34 cellular contexts compared by ENCODE assay signal in genomic region chr12:82857276-82857675, GRCh38.
DNase-seq lines count a peak whose midpoint lies in the region; ATAC-seq and TF ChIP-seq lines count a peak whose summit lies in the region.
"Had no signal": no experiment of that assay in that cellular context is flagged by ENCODE, and none has a peak within 500 bp of the region (broad histone marks: within the 10 kb centered on the region; RNA-seq: fewer than 3 reads in every experiment).

No MANE protein-coding gene starts in this region.

- H3K27me3 ChIP-seq in H9 (ENCODE audit: insufficient read depth, low read length) (no peaks in the 10 kb centered on the region), trophoblast cell (ENCODE audit: insufficient read depth, low read length) (no peaks in the 10 kb centered on the region), suprapubic skin (no peaks in the 10 kb centered on the region)
- H3K27me3 ChIP-seq: BE2C, heart left ventricle, ovary, Peyer's patch, transverse colon had no signal

- no CpG with 5 or more reads among the region's 7 CpGs for WGBS in H9 (ENCODE audit: extremely low coverage, insufficient read length, low lambda C conversion rate)
- no CpG with 5 or more reads among the region's 7 CpGs for WGBS in trophoblast cell (ENCODE audit: extremely low coverage, insufficient coverage, insufficient read length)
- WGBS in suprapubic skin: 92% methylated on average over 7 of the region's 7 CpGs

- no peak overlapping the region for H3K56ac ChIP-seq in H9 (ENCODE audit: insufficient read length, low read depth, low read length)

- H3K23me2 ChIP-seq in H9 (ENCODE audit: insufficient read length, low read depth, low read length, poor library complexity, severe bottlenecking): no peaks in the 10 kb centered on the region

- H3K79me2 ChIP-seq in H9 (ENCODE audit: insufficient read depth, low read length) (no peaks in the 10 kb centered on the region), trophoblast cell (ENCODE audit: control insufficient read depth, insufficient read depth, low read length, poor library complexity) (no peaks in the 10 kb centered on the region)

- no peak overlapping the region for H2BK120ac ChIP-seq in H9 (ENCODE audit: low read depth, low read length, poor library complexity, severe bottlenecking)
- H2BK120ac ChIP-seq in trophoblast cell (ENCODE audit: insufficient read depth, low read length, poor library complexity): no peak overlapping the region

- no peak overlapping the region for H2BK12ac ChIP-seq in H9 (ENCODE audit: insufficient read length, low read depth, low read length)
- H2BK12ac ChIP-seq in trophoblast cell (ENCODE audit: low read length): peak overlapping the region; percentile 95

- no peak overlapping the region for H4K5ac ChIP-seq in H9 (ENCODE audit: insufficient read length, low read depth, low read length)

- ATAC-seq in HG03045 (IDR thresholded peaks at IDR 0.05; ENCODE audit: unreplicated experiment): no peak
- ATAC-seq: heart left ventricle; left lobe of liver; stimulated activated naive CD8-positive, alpha-beta T cell treated with anti-CD3 and anti-CD28 coated beads, Interleukin-15, amount 100 ng/mL, for 72 hours had no signal

- H4K91ac ChIP-seq in H9 (ENCODE audit: insufficient read length, low read depth, low read length): no peak overlapping the region
- H4K91ac ChIP-seq in trophoblast cell (ENCODE audit: low read depth, low read length): no peak overlapping the region

- H4K8ac ChIP-seq in H9 (replicated peaks; ENCODE audit: insufficient read length, low read depth, low read length) (no peak overlapping the region), trophoblast cell (ENCODE audit: low read depth, low read length) (peak overlapping the region; percentile 9)

- H3K36me3 ChIP-seq in trophoblast cell (ENCODE audit: control insufficient read depth in 1 of 2, insufficient read depth in 2 of 2, low read length in 2 of 2) (peaks cover 3 to 10% of the 10 kb centered on the region in 2 experiments), suprapubic skin (peaks cover 4% of the 10 kb centered on the region)
- H3K36me3 ChIP-seq: BE2C, heart left ventricle, ovary, Peyer's patch, transverse colon had no signal

- H3K18ac ChIP-seq in H9 (ENCODE audit: insufficient read length, low read depth, low read length) (no peak overlapping the region), trophoblast cell (ENCODE audit: low read length) (peak overlapping the region; percentile 4)

- H2BK15ac ChIP-seq in H9 (ENCODE audit: low read depth, low read length): no peak overlapping the region

- H3K27ac ChIP-seq in H9 (ENCODE audit: insufficient read length, low read depth, low read length) (no peak overlapping the region), cingulate gyrus (ENCODE audit: low read depth, low read length) (peak overlapping the region; percentile 0), trophoblast cell (ENCODE audit: low read depth, low read length) (no peak overlapping the region), suprapubic skin (no peak overlapping the region)
- H3K27ac ChIP-seq: KMS-11, ovary, transverse colon had no signal

- H3K36me3 Mint-ChIP-seq in H9 (ENCODE audit: insufficient read depth in 1 of 3, low read depth in 3 of 3): peaks cover 4 to 5% (median 4%) of the 10 kb centered on the region in 3 experiments; a peak in 4 of 7 replicates
- H3K36me3 Mint-ChIP-seq: naive B cell had no signal

- H3K27ac Mint-ChIP-seq in H9: no peak overlapping the region
- H3K27ac Mint-ChIP-seq: activated B cell treated with CpG ODN at 0.5 μM for 24 hours; activated naive CD8-positive, alpha-beta T cell; activated T-helper 2 cell treated with anti-CD3 and anti-CD28 coated beads, Interferon-gamma antibody, Interleukin-2, Interleukin-4, amounts not matched to agents 10 μg/mL and 5 μg/mL and 100 μg/mL, durations not matched to agents 14 hours and 24 hours and 36 hours; naive B cell had no signal

- peaks cover 21 to 29% of the 10 kb centered on the region in 2 experiments for H3K4me1 Mint-ChIP-seq in H9
- H3K4me1 Mint-ChIP-seq: activated B cell treated with CpG ODN at 0.5 μM for 24 hours; naive B cell; stimulated activated naive CD8-positive, alpha-beta T cell treated with anti-CD3 and anti-CD28 coated beads, Interleukin-15, amount 100 ng/mL, for 72 hours had no signal

- no peak overlapping the region for H4K12ac ChIP-seq in trophoblast cell (ENCODE audit: low read depth, low read length)

- H3K27me3 Mint-ChIP-seq in H9 (ENCODE audit: low read depth): no peaks in the 10 kb centered on the region
- H3K27me3 Mint-ChIP-seq: activated B cell treated with CpG ODN at 0.5 μM for 24 hours; activated naive CD8-positive, alpha-beta T cell; naive B cell; stimulated activated naive CD8-positive, alpha-beta T cell treated with anti-CD3 and anti-CD28 coated beads, Interleukin-15, amount 100 ng/mL, for 72 hours had no signal

- H2BK5ac ChIP-seq in H9 (ENCODE audit: insufficient read length, low read length) (no peak overlapping the region), trophoblast cell (ENCODE audit: low read depth, low read length, poor library complexity) (peak overlapping the region; percentile 39)

- H3K9ac ChIP-seq in H9 (ENCODE audit: extremely low read depth, insufficient read length, low read length): no peak overlapping the region
- H3K9ac ChIP-seq in trophoblast cell (ENCODE audit: low read length): no peak overlapping the region
- H3K9ac ChIP-seq: KMS-11 had no signal

- TF ChIP-seq EP300 in suprapubic skin (IDR thresholded peaks at IDR 0.05): no peak

- H3K79me1 ChIP-seq in H9 (ENCODE audit: insufficient read depth, low read depth, low read length, poor library complexity, severe bottlenecking) (no peaks in the 10 kb centered on the region), trophoblast cell (ENCODE audit: low read length) (peaks cover 2% of the 10 kb centered on the region)

- no peaks in the 10 kb centered on the region for H3K9me3 ChIP-seq in H9 (ENCODE audit: control insufficient read depth, low read depth, low read length)
- H3K9me3 ChIP-seq in trophoblast cell (ENCODE audit: insufficient read depth, low read depth, low read length): peaks cover 2% of the 10 kb centered on the region
- no peaks in the 10 kb centered on the region for H3K9me3 ChIP-seq in suprapubic skin
- H3K9me3 ChIP-seq: BE2C, heart left ventricle, ovary, Peyer's patch, transverse colon had no signal

- H3K23ac ChIP-seq in H9 (ENCODE audit: insufficient read length, low read depth, low read length) (no peak overlapping the region), trophoblast cell (ENCODE audit: low read length) (no peak overlapping the region)

- H3K14ac ChIP-seq in H9 (ENCODE audit: insufficient read depth, low read length) (no peak overlapping the region), trophoblast cell (ENCODE audit: low read length) (peak overlapping the region; percentile 60)

- H2AK5ac ChIP-seq in H9 (ENCODE audit: insufficient read length, low read length) (no peak overlapping the region), trophoblast cell (ENCODE audit: low read length) (peak overlapping the region; percentile 76)

- H3K4me3 ChIP-seq in trophoblast cell (ENCODE audit: low read depth, low read length) (no peak overlapping the region), suprapubic skin (no peak overlapping the region)
- H3K4me3 ChIP-seq: heart left ventricle, ovary, Peyer's patch, transverse colon had no signal

- H3K4ac ChIP-seq in H9 (ENCODE audit: low read depth, low read length) (no peak overlapping the region), trophoblast cell (ENCODE audit: low read depth, low read length) (no peak overlapping the region)

- no peak overlapping the region for H2BK20ac ChIP-seq in H9 (ENCODE audit: low read depth, low read length, poor library complexity, severe bottlenecking)

- no peak overlapping the region for H3T11ph ChIP-seq in H9 (ENCODE audit: low read length)

- H4K20me1 ChIP-seq in H9 (ENCODE audit: control insufficient read depth, insufficient read depth, insufficient read length): no peaks in the 10 kb centered on the region

- H2AFZ ChIP-seq in H9 (ENCODE audit: low read length): no peak overlapping the region
- no peak overlapping the region for H2AFZ ChIP-seq in trophoblast cell (ENCODE audit: insufficient read depth, low read length, poor library complexity)

- H3K4me2 ChIP-seq in H9 (ENCODE audit: insufficient read depth, insufficient read length, low read length) (no peak overlapping the region), trophoblast cell (ENCODE audit: low read length) (no peak overlapping the region)
- H3K4me2 ChIP-seq: KMS-11 had no signal

- no peak for TF ChIP-seq POLR2A in suprapubic skin (IDR thresholded peaks at IDR 0.05)

- TF ChIP-seq CTCF in H9 (conservative IDR thresholded peaks at IDR 0.05) (no peak), suprapubic skin (IDR thresholded peaks at IDR 0.05) (no peak)

- no peak overlapping the region for H3K4me3 Mint-ChIP-seq in H9
- H3K4me3 Mint-ChIP-seq: activated B cell treated with CpG ODN at 0.5 μM for 24 hours; activated naive CD8-positive, alpha-beta T cell; naive B cell; stimulated activated naive CD8-positive, alpha-beta T cell treated with anti-CD3 and anti-CD28 coated beads, Interleukin-15, amount 100 ng/mL, for 72 hours had no signal

- H3K4me1 ChIP-seq in H9 (ENCODE audit: insufficient read depth, low read length) (peaks cover 3% of the 10 kb centered on the region; the same call in 1 of the 2 replicates), trophoblast cell (ENCODE audit: control insufficient read depth in 1 of 2, insufficient read depth in 2 of 2, low read length in 2 of 2) (peaks cover 6 to 8% of the 10 kb centered on the region in 2 experiments), suprapubic skin (no peaks in the 10 kb centered on the region)

- no peaks in the 10 kb centered on the region for H3K9me3 Mint-ChIP-seq in H9
- H3K9me3 Mint-ChIP-seq: activated B cell treated with CpG ODN at 0.5 μM for 24 hours; activated T-helper 2 cell treated with anti-CD3 and anti-CD28 coated beads, Interferon-gamma antibody, Interleukin-2, Interleukin-4, amounts not matched to agents 10 μg/mL and 5 μg/mL and 100 μg/mL, durations not matched to agents 14 hours and 24 hours and 36 hours; stimulated activated naive CD8-positive, alpha-beta T cell treated with anti-CD3 and anti-CD28 coated beads, Interleukin-15, amount 100 ng/mL, for 72 hours had no signal

- DNase-seq in H9 (peak; percentile 34), kidney tubule cell (ENCODE audit: low spot score) (peak; percentile 30), trophoblast cell (no peak), anterior cingulate cortex (lab: John Stamatoyannopoulos, UW) (no peak), suprapubic skin (ENCODE audit: low spot score in 2 of 2) (no peak), GF-D8 (lab: John Stamatoyannopoulos, UW) (no peak)
- DNase-seq: activated B cell treated with CpG ODN at 0.5 μM for 24 hours; activated CD4-positive, alpha-beta T cell treated with anti-CD3 and anti-CD28 coated beads, Interleukin-2, amount 50 U/mL, for 4 hours; activated CD8-positive, alpha-beta memory T cell treated with anti-CD3 and anti-CD28 coated beads, Interleukin-2, amount 50 U/mL, for 48 hours; BE2C; central memory CD4-positive, alpha-beta T cell; DMS53; GDM1; HCEC 1CT; MM.1S; naive B cell; NCI-H2081; NCI-H2227 treated with DMSO at 0.1 percent for 48 hours; NCI-H69; ovary; retina; SHP77 treated with DMSO at 0.1 percent for 48 hours; stimulated activated naive CD8-positive, alpha-beta T cell treated with anti-CD3 and anti-CD28 coated beads, Interleukin-15, amount 100 ng/mL, for 72 hours; SW 1271; T-helper 9 cell; transverse colon had no signal

Comparison
In these comparisons a context has a peak if more than half of its experiments do, and no peak if none do; other contexts are left out.
1. DNase-seq: peak in H9 (single experiment) and kidney tubule cell (single experiment); none in trophoblast cell (0 of 2), anterior cingulate cortex (0 of 58), suprapubic skin (0 of 2) and GF-D8 (single experiment).